Comparison of ENCODE assay signal across 12 cellular contexts in genomic region chr1:112304151-112304550, GRCh38.
DNase-seq lines count a peak whose midpoint lies in the region; ATAC-seq and TF ChIP-seq lines count a peak whose summit lies in the region.
"Had no signal": no experiment of that assay in that cellular context is flagged by ENCODE, and none has a peak within 500 bp of the region (broad histone marks: within the 10 kb centered on the region; RNA-seq: fewer than 3 reads in every experiment).

No MANE protein-coding gene starts in this region.

- ATAC-seq in HG02678 (IDR thresholded peaks at IDR 0.05; ENCODE audit: unreplicated experiment): no peak
- ATAC-seq: CD8-positive, alpha-beta T cell had no signal

- H2BK120ac ChIP-seq in mesendoderm (ENCODE audit: low read depth, low read length): no peak overlapping the region

- TF ChIP-seq POLR2A in stomach (IDR thresholded peaks at IDR 0.05): no peak

- H3K27ac ChIP-seq in WERI-Rb-1: peak overlapping the region; percentile 77
- H3K27ac ChIP-seq in mesendoderm (ENCODE audit: low read depth, low read length): no peak overlapping the region
- peak overlapping the region in 3 of 5 donors; percentile 28 to 74 (median 36) for H3K27ac ChIP-seq in stomach
- H3K27ac ChIP-seq: BLaER1 treated with 17β-estradiol and CSF1 and Interleukin-3, amounts not matched to agents 10 nM and 100 nM had no signal

- H4K8ac ChIP-seq in mesendoderm (ENCODE audit: low read depth, low read length): no peak overlapping the region

- H2BK5ac ChIP-seq in mesendoderm (ENCODE audit: low read length): no peak overlapping the region

- no peak overlapping the region for H3K23ac ChIP-seq in mesendoderm (ENCODE audit: low read length)

- TF ChIP-seq CTCF in WERI-Rb-1 (IDR thresholded peaks at IDR 0.05; ENCODE audit: low read depth, low read length) (no peak), stomach (IDR thresholded peaks at IDR 0.05) (no peak)

- peaks cover 15% of the 10 kb centered on the region for H3K4me1 ChIP-seq in mesendoderm (ENCODE audit: control insufficient read depth, low read depth, low read length)
- no peaks in the 10 kb centered on the region for H3K4me1 ChIP-seq in stomach

- no peak overlapping the region for H2AK5ac ChIP-seq in mesendoderm (ENCODE audit: low read length)

- H3K9ac ChIP-seq in mesendoderm (ENCODE audit: low read length): no peak overlapping the region
- H3K9ac ChIP-seq: BLaER1 treated with 17β-estradiol and CSF1 and Interleukin-3, amounts not matched to agents 10 nM and 100 nM had no signal

- no peak for TF ChIP-seq EP300 in stomach (IDR thresholded peaks at IDR 0.05)

- H3K18ac ChIP-seq in mesendoderm (ENCODE audit: low read length): no peak overlapping the region

- no peak overlapping the region for H4K5ac ChIP-seq in mesendoderm (ENCODE audit: low read length)

- no peaks in the 10 kb centered on the region for H3K79me2 ChIP-seq in mesendoderm (ENCODE audit: control insufficient read depth, insufficient read depth, low read length)

- H3K79me1 ChIP-seq in mesendoderm (ENCODE audit: low read length): no peaks in the 10 kb centered on the region

- H3K4me3 ChIP-seq in WERI-Rb-1 (ENCODE audit: low read depth, low read length) (no peak overlapping the region; the same call in 1 of the 2 replicates), mesendoderm (ENCODE audit: low read length) (no peak overlapping the region), stomach (no peak overlapping the region)
- H3K4me3 ChIP-seq: BLaER1 treated with 17β-estradiol and CSF1 and Interleukin-3, amounts not matched to agents 10 nM and 100 nM had no signal

- H2BK15ac ChIP-seq in mesendoderm (replicated peaks; ENCODE audit: low read depth): no peak overlapping the region

- intact Hi-C loops in stomach (cut with DNase I; ENCODE audit: low total_unique reads): no loop called here

- H3K4me2 ChIP-seq in mesendoderm (ENCODE audit: low read length): no peak overlapping the region
- H3K4me2 ChIP-seq: BLaER1 treated with 17β-estradiol and CSF1 and Interleukin-3, amounts not matched to agents 10 nM and 100 nM had no signal

- H3K4ac ChIP-seq in mesendoderm (ENCODE audit: low read depth, low read length): no peak overlapping the region

- H3K56ac ChIP-seq in mesendoderm (ENCODE audit: low read length): no peak overlapping the region

- H3K36me3 ChIP-seq in WERI-Rb-1: no peaks in the 10 kb centered on the region
- no peaks in the 10 kb centered on the region for H3K36me3 ChIP-seq in mesendoderm (ENCODE audit: control insufficient read depth, insufficient read depth, low read length)
- H3K36me3 ChIP-seq in stomach: no peaks in the 10 kb centered on the region
- H3K36me3 ChIP-seq: BLaER1 treated with 17β-estradiol and CSF1 and Interleukin-3, amounts not matched to agents 10 nM and 100 nM had no signal

- no CpG with 5 or more reads among the region's 5 CpGs for WGBS in mesendoderm (ENCODE audit: extremely low coverage, insufficient coverage, low lambda C conversion rate)
- WGBS in stomach, 5 donors: 52 to 69% (median 59%) methylated on average over 5 of the region's 5 CpGs

- peak; percentile 13 for DNase-seq in NCI-H82 (lab: John Stamatoyannopoulos, UW)
- DNase-seq in WERI-Rb-1: peak; percentile 85
- peak; percentile 49 for DNase-seq in mesendoderm
- DNase-seq in stomach: no peak
- DNase-seq in cerebellar cortex (ENCODE audit: low spot score): no peak
- DNase-seq in SHP77 (lab: John Stamatoyannopoulos, UW): no peak
- DNase-seq: Calu3; CD8-positive, alpha-beta T cell; DMS79 treated with DMSO at 0.1 percent for 48 hours; H9 had no signal

- H3K9me3 ChIP-seq in WERI-Rb-1 (ENCODE audit: severe bottlenecking) (peaks cover 3% of the 10 kb centered on the region), stomach (no peaks in the 10 kb centered on the region)

- H3K27me3 ChIP-seq in WERI-Rb-1 (ENCODE audit: insufficient read depth, low read depth, severe bottlenecking) (no peaks in the 10 kb centered on the region), mesendoderm (ENCODE audit: insufficient read depth, low read length, poor library complexity) (no peaks in the 10 kb centered on the region), stomach (no peaks in the 10 kb centered on the region)
- H3K27me3 ChIP-seq: BLaER1 treated with 17β-estradiol and CSF1 and Interleukin-3, amounts not matched to agents 10 nM and 100 nM had no signal

Comparison
In these comparisons a context has a peak if more than half of its experiments do, and no peak if none do; other contexts are left out.
1. DNase-seq: peak in NCI-H82 (single experiment), WERI-Rb-1 (single experiment) and mesendoderm (single experiment); none in stomach (single experiment), cerebellar cortex (single experiment) and SHP77 (0 of 2).